ENCODE assay signal across 9 cellular contexts in genomic region chr3:195458188-195458800, GRCh38. TPM values are rescaled to one million over a fixed set of nuclear protein-coding genes. Genes with fewer than 3 reads are reported as not detected.
DNase-seq lines count a peak whose midpoint lies in the region; ATAC-seq and TF ChIP-seq lines count a peak whose summit lies in the region.
"Had no signal": no experiment of that assay in that cellular context is flagged by ENCODE, and none has a peak within 500 bp of the region (broad histone marks: within the 10 kb centered on the region; RNA-seq: fewer than 3 reads in every experiment).

No MANE protein-coding gene starts in this region.

- dilution Hi-C loops in mammary epithelial cell (cut with HindIII; ENCODE audit: low sequenced_read_pairs) = no loop called here

- no peaks in the 10 kb centered on the region for H3K79me2 ChIP-seq in mammary epithelial cell (ENCODE audit: insufficient read depth, low read length)

- H3K27ac Mint-ChIP-seq in activated CD4-positive, alpha-beta T cell treated with anti-CD3 and anti-CD28 coated beads, Interleukin-2, amount 10 ng/mL, durations not matched to agents 24 days and 14 days = peak overlapping the region; percentile 32
- peak overlapping the region in 2 of 3 donors; percentile 17 to 90 for H3K27ac Mint-ChIP-seq in IgD-negative memory B cell
- H3K27ac Mint-ChIP-seq in stimulated activated naive B cell treated with anti-CD40 and anti-IgM and Interleukin-4, amounts not matched to agents 10 μg/mL and 1 μg/mL and 100 μg/mL, for 72 hours = peak overlapping the region; percentile 20

- H3K4me1 ChIP-seq in mammary epithelial cell (ENCODE audit: insufficient read depth, low read length) = no peaks in the 10 kb centered on the region

- no peak overlapping the region for H3K4me3 ChIP-seq in mammary epithelial cell (replicated peaks in 1 of 3; ENCODE audit: insufficient read depth in 1 of 3, low read depth in 2 of 3, low read length in 3 of 3)
- H3K4me3 ChIP-seq: ovary had no signal

- peak; percentile 81 to 83 for ATAC-seq in stimulated activated naive B cell treated with anti-CD40 and anti-IgM and Interleukin-4, amounts not matched to agents 10 μg/mL and 1 μg/mL and 100 μg/mL, for 72 hours (replicated peaks)
- no peak for ATAC-seq in HG02571 (IDR thresholded peaks at IDR 0.05; ENCODE audit: unreplicated experiment)

- H3K9me3 ChIP-seq in mammary epithelial cell (replicated peaks; ENCODE audit: insufficient read depth, low read length) = no peaks in the 10 kb centered on the region
- H3K9me3 ChIP-seq: ovary had no signal

- H2AFZ ChIP-seq in mammary epithelial cell (ENCODE audit: low read depth, low read length) = no peak overlapping the region

- peaks cover 1% of the 10 kb centered on the region for H3K27me3 Mint-ChIP-seq in activated CD4-positive, alpha-beta T cell treated with anti-CD3 and anti-CD28 coated beads, Interleukin-2, amount 10 ng/mL, durations not matched to agents 24 days and 14 days
- H3K27me3 Mint-ChIP-seq in IgD-negative memory B cell = peaks cover 1% of the 10 kb centered on the region
- H3K27me3 Mint-ChIP-seq in stimulated activated naive B cell treated with anti-CD40 and anti-IgM and Interleukin-4, amounts not matched to agents 10 μg/mL and 1 μg/mL and 100 μg/mL, for 72 hours = no peaks in the 10 kb centered on the region

- no peak overlapping the region for H3K4me2 ChIP-seq in mammary epithelial cell (ENCODE audit: insufficient read depth, low read depth, low read length)

- H3K9ac ChIP-seq in mammary epithelial cell (ENCODE audit: insufficient read depth, low read length) = no peak overlapping the region

- TF ChIP-seq CTCF in mammary epithelial cell (conservative IDR thresholded peaks at IDR 0.05 in 1 of 2, IDR thresholded peaks at IDR 0.05 in 1 of 2; ENCODE audit: extremely low read depth in 1 of 2, insufficient read depth in 1 of 2, low read depth in 1 of 2, low read length in 2 of 2) = no peak

- H3K36me3 ChIP-seq in mammary epithelial cell (ENCODE audit: insufficient read depth, low read length) = no peaks in the 10 kb centered on the region
- H3K36me3 ChIP-seq: ovary had no signal

- in situ Hi-C loops in mammary epithelial cell (cut with MboI; ENCODE audit: low sequenced_read_pairs in 2 of 2) = no loop called here

- no peak overlapping the region for H3K27ac ChIP-seq in mammary epithelial cell (ENCODE audit: insufficient read depth, low read depth, low read length)
- H3K27ac ChIP-seq: ovary had no signal

- intact Hi-C loops in activated CD4-positive, alpha-beta T cell treated with anti-CD3 and anti-CD28 coated beads, Interleukin-2, amount 10 ng/mL, durations not matched to agents 24 days and 14 days (cut with micrococcal nuclease) = loop anchor here (5.0 kb wide), 1 partner anchor 186 kb away; the partner anchor contains the start of gene XXYLT1
- intact Hi-C loops in mammary epithelial cell (cut with micrococcal nuclease) = no loop called here

- H3K4me1 Mint-ChIP-seq in activated CD4-positive, alpha-beta T cell treated with anti-CD3 and anti-CD28 coated beads, Interleukin-2, amount 10 ng/mL, durations not matched to agents 24 days and 14 days = peaks cover 9% of the 10 kb centered on the region
- H3K4me1 Mint-ChIP-seq in IgD-negative memory B cell = peaks cover 7 to 12% (median 10%) of the 10 kb centered on the region in 3 donors
- H3K4me1 Mint-ChIP-seq in stimulated activated naive B cell treated with anti-CD40 and anti-IgM and Interleukin-4, amounts not matched to agents 10 μg/mL and 1 μg/mL and 100 μg/mL, for 72 hours = peaks cover 3 to 7% of the 10 kb centered on the region in 2 donors

- no peaks in the 10 kb centered on the region for H3K27me3 ChIP-seq in mammary epithelial cell (ENCODE audit: insufficient read depth, low read length)
- H3K27me3 ChIP-seq: ovary had no signal

- peaks cover 5% of the 10 kb centered on the region for H3K9me3 Mint-ChIP-seq in activated CD4-positive, alpha-beta T cell treated with anti-CD3 and anti-CD28 coated beads, Interleukin-2, amount 10 ng/mL, durations not matched to agents 24 days and 14 days
- H3K9me3 Mint-ChIP-seq in IgD-negative memory B cell = peaks cover 0 to 4% (median 2%) of the 10 kb centered on the region in 3 donors
- H3K9me3 Mint-ChIP-seq in stimulated activated naive B cell treated with anti-CD40 and anti-IgM and Interleukin-4, amounts not matched to agents 10 μg/mL and 1 μg/mL and 100 μg/mL, for 72 hours = peaks cover 1 to 6% of the 10 kb centered on the region in 2 donors

- H3K36me3 Mint-ChIP-seq in activated CD4-positive, alpha-beta T cell treated with anti-CD3 and anti-CD28 coated beads, Interleukin-2, amount 10 ng/mL, durations not matched to agents 24 days and 14 days (ENCODE audit: low read depth) = no peaks in the 10 kb centered on the region
- no peaks in the 10 kb centered on the region for H3K36me3 Mint-ChIP-seq in IgD-negative memory B cell
- peaks cover 0 to 3% of the 10 kb centered on the region in 2 donors for H3K36me3 Mint-ChIP-seq in stimulated activated naive B cell treated with anti-CD40 and anti-IgM and Interleukin-4, amounts not matched to agents 10 μg/mL and 1 μg/mL and 100 μg/mL, for 72 hours

- no peaks in the 10 kb centered on the region for H4K20me1 ChIP-seq in mammary epithelial cell (ENCODE audit: insufficient read depth, low read length)

- CTCF ChIA-PET in mammary epithelial cell (lab: Charles Lee; ENCODE audit: low non-redundant PET) = no interaction called here

- peak; percentile 70 for DNase-seq in activated CD4-positive, alpha-beta T cell treated with anti-CD3 and anti-CD28 coated beads, Interleukin-2, amount 10 ng/mL, durations not matched to agents 24 days and 14 days
- no peak for DNase-seq in activated CD4-positive, alpha-beta T cell treated with anti-CD3 and anti-CD28 coated beads for 1 hour
- DNase-seq in amniotic epithelial cell (ENCODE audit: low read depth) = peak; percentile 41
- no peak for DNase-seq in stimulated activated naive B cell treated with anti-CD40 and anti-IgM and Interleukin-4, amounts not matched to agents 10 μg/mL and 1 μg/mL and 100 μg/mL, for 72 hours
- no peak for DNase-seq in NCI-H524 (lab: John Stamatoyannopoulos, UW)
- no peak for DNase-seq in mammary epithelial cell
- DNase-seq: ovary had no signal

- BruUV-seq in mammary epithelial cell (replicated peaks; lab: Mats Ljungman, UMichigan) = no TSS peak

- WGBS in mammary epithelial cell (ENCODE audit: low coverage, missing lambda C conversion rate) = 86% methylated on average over 6 of the region's 6 CpGs

- H3K4me3 Mint-ChIP-seq in activated CD4-positive, alpha-beta T cell treated with anti-CD3 and anti-CD28 coated beads, Interleukin-2, amount 10 ng/mL, durations not matched to agents 24 days and 14 days = peak overlapping the region; percentile 36
- H3K4me3 Mint-ChIP-seq in IgD-negative memory B cell = no peak overlapping the region
- H3K4me3 Mint-ChIP-seq in stimulated activated naive B cell treated with anti-CD40 and anti-IgM and Interleukin-4, amounts not matched to agents 10 μg/mL and 1 μg/mL and 100 μg/mL, for 72 hours = no peak overlapping the region

RNA-seq across cellular contexts. Expression of gene ACAP2, which starts 15.5 kb away (rescaled TPM):
- 39.1 and 40.0 TPM in 2 replicates for total RNA-seq in activated CD4-positive, alpha-beta T cell treated with anti-CD3 and anti-CD28 coated beads, Interleukin-2, amount 10 ng/mL, durations not matched to agents 24 days and 14 days
- polyA plus RNA-seq in IgD-negative memory B cell (71.3 TPM), mammary epithelial cell (10.7 TPM)
- total RNA-seq in mammary epithelial cell = 10 to 100 TPM; 46.6 to 59.2 TPM
- polyA minus RNA-seq in mammary epithelial cell = 37.9 TPM

Comparison
In these comparisons a context has a peak if more than half of its experiments do, and no peak if none do; other contexts are left out.
1. DNase-seq: peak in activated CD4-positive, alpha-beta T cell treated with anti-CD3 and anti-CD28 coated beads, Interleukin-2, amount 10 ng/mL, durations not matched to agents 24 days and 14 days (single experiment) and amniotic epithelial cell (single experiment); none in activated CD4-positive, alpha-beta T cell treated with anti-CD3 and anti-CD28 coated beads for 1 hour (single experiment), stimulated activated naive B cell treated with anti-CD40 and anti-IgM and Interleukin-4, amounts not matched to agents 10 μg/mL and 1 μg/mL and 100 μg/mL, for 72 hours (single experiment), NCI-H524 (0 of 2) and mammary epithelial cell (single experiment).
2. Peak in every context shown above with its lines, with median percentiles within 50 percentile points of each other: H3K27ac Mint-ChIP-seq.